In genomic region chr20:17710379-17711305, GRCh38 we compare ENCODE assay signal across 1 cellular context.
TF ChIP-seq lines count a peak whose summit lies in the region.

No MANE protein-coding gene starts in this region.

TF ChIP-seq in HepG2, 621 proteins besides CTCF, POLR2A, EP300 and RAD21 (continued from another document and continues in another):
- TF ChIP-seq ZNF775 (CRISPR knock-in tag; IDR thresholded peaks at IDR 0.05; ENCODE audit: borderline replicate concordance) (no peak), POLR2AphosphoS5 (IDR thresholded peaks at IDR 0.05; ENCODE audit: low read depth, low read length) (peak; percentile 82), BATF2 (CRISPR knock-in tag; IDR thresholded peaks at IDR 0.05) (no peak), LCORL (IDR thresholded peaks at IDR 0.05) (no peak), LCORL (CRISPR knock-in tag; IDR thresholded peaks at IDR 0.05) (peak; percentile 70), TEAD2 (CRISPR knock-in tag; IDR thresholded peaks at IDR 0.05) (peak; percentile 59; the same call in 1 of the 2 replicates), PLRG1 (conservative IDR thresholded peaks at IDR 0.05) (no peak), PREB (CRISPR knock-in tag; IDR thresholded peaks at IDR 0.05) (no peak), ZNF576 (CRISPR knock-in tag; IDR thresholded peaks at IDR 0.05) (0 out of 2 replicates have a peak, but pooled peaks have one; percentile 55), ZNF362 (CRISPR knock-in tag; IDR thresholded peaks at IDR 0.05; ENCODE audit: borderline replicate concordance) (no peak), MAFF (IDR thresholded peaks at IDR 0.05; ENCODE audit: low read depth, low read length) (peak; percentile 85), ZNF598 (CRISPR knock-in tag; IDR thresholded peaks at IDR 0.05; ENCODE audit: borderline replicate concordance) (0 out of 2 replicates have a peak, but pooled peaks have one; percentile 35), PBX3 (CRISPR knock-in tag; IDR thresholded peaks at IDR 0.05; ENCODE audit: borderline replicate concordance) (0 out of 2 replicates have a peak, but pooled peaks have one; percentile 64), MYNN (CRISPR knock-in tag; IDR thresholded peaks at IDR 0.05; ENCODE audit: low read depth) (peak; percentile 33; the same call in 1 of the 2 replicates), ZNF616 (CRISPR knock-in tag; IDR thresholded peaks at IDR 0.05; ENCODE audit: low read depth) (no peak), ZSCAN31 (CRISPR knock-in tag; IDR thresholded peaks at IDR 0.05; ENCODE audit: low read depth) (no peak), SOX6 (IDR thresholded peaks at IDR 0.05) (no peak), SOX6 (CRISPR knock-in tag; IDR thresholded peaks at IDR 0.05) (peak; percentile 67; the same call in 1 of the 2 replicates), CREM (IDR thresholded peaks at IDR 0.05) (peak; percentile 46; the same call in 1 of the 2 replicates), CREM (CRISPR knock-in tag; IDR thresholded peaks at IDR 0.05) (no peak), GMEB1 (CRISPR knock-in tag; IDR thresholded peaks at IDR 0.05; ENCODE audit: borderline replicate concordance) (peak; percentile 56; the same call in 1 of the 2 replicates), ZKSCAN5 (CRISPR knock-in tag; IDR thresholded peaks at IDR 0.05) (0 out of 2 replicates have a peak, but pooled peaks have one; percentile 22), NCOA2 (CRISPR knock-in tag; IDR thresholded peaks at IDR 0.05) (peak; percentile 47), ZNF792 (CRISPR knock-in tag; IDR thresholded peaks at IDR 0.05) (peak; percentile 76), HOXA3 (CRISPR knock-in tag; IDR thresholded peaks at IDR 0.05) (peak; percentile 64), GZF1 (CRISPR knock-in tag; IDR thresholded peaks at IDR 0.05) (peak; percentile 79; the same call in 1 of the 2 replicates), ZNF570 (CRISPR knock-in tag; IDR thresholded peaks at IDR 0.05; ENCODE audit: borderline replicate concordance) (no peak), ZNF678 (CRISPR knock-in tag; IDR thresholded peaks at IDR 0.05) (no peak), ZNF547 (CRISPR knock-in tag; IDR thresholded peaks at IDR 0.05) (peak; percentile 13; the same call in 1 of the 2 replicates), ZNF567 (CRISPR knock-in tag; IDR thresholded peaks at IDR 0.05; ENCODE audit: borderline replicate concordance) (peak; percentile 84; the same call in 1 of the 2 replicates), SALL1 (CRISPR knock-in tag; IDR thresholded peaks at IDR 0.05) (peak; percentile 78), NFIB (CRISPR knock-in tag; IDR thresholded peaks at IDR 0.05; ENCODE audit: borderline replicate concordance) (no peak), ARNTL (CRISPR knock-in tag; IDR thresholded peaks at IDR 0.05) (no peak; the same call in 1 of the 2 replicates), ZMYM2 (CRISPR knock-in tag; IDR thresholded peaks at IDR 0.05) (no peak; the same call in 1 of the 2 replicates), ZSCAN29 (CRISPR knock-in tag; conservative IDR thresholded peaks at IDR 0.05) (no peak), HNRNPH1 (optimal IDR thresholded peaks at IDR 0.05; ENCODE audit: low read depth, low read length) (no peak), ZFP41 (CRISPR knock-in tag; IDR thresholded peaks at IDR 0.05; ENCODE audit: borderline replicate concordance) (peak; percentile 81; the same call in 1 of the 2 replicates), SRSF4 (IDR thresholded peaks at IDR 0.05; ENCODE audit: low read depth, low read length, poor library complexity, severe bottlenecking) (no peak), ZNF382 (CRISPR knock-in tag; IDR thresholded peaks at IDR 0.05; ENCODE audit: borderline replicate concordance) (no peak), ZNF749 (CRISPR knock-in tag; IDR thresholded peaks at IDR 0.05; ENCODE audit: borderline replicate concordance) (no peak; the same call in 1 of the 2 replicates), SNAPC4 (CRISPR knock-in tag; IDR thresholded peaks at IDR 0.05) (no peak), CSRNP1 (CRISPR knock-in tag; IDR thresholded peaks at IDR 0.05) (peak; percentile 72; the same call in 1 of the 2 replicates), ZNF674 (CRISPR knock-in tag; IDR thresholded peaks at IDR 0.05; ENCODE audit: low read depth) (no peak), ZNF136 (CRISPR knock-in tag; IDR thresholded peaks at IDR 0.05; ENCODE audit: low read depth) (peak; percentile 55; the same call in 1 of the 2 replicates), CEBPB (IDR thresholded peaks at IDR 0.05; ENCODE audit: borderline replicate concordance, low read depth, low read length) (peak; percentile 22; the same call in 1 of the 2 replicates), HNRNPL (IDR thresholded peaks at IDR 0.05; ENCODE audit: low read depth, low read length) (peak; percentile 76), ZNF773 (CRISPR knock-in tag; IDR thresholded peaks at IDR 0.05; ENCODE audit: borderline replicate concordance) (no peak), THYN1 (CRISPR knock-in tag; IDR thresholded peaks at IDR 0.05; ENCODE audit: borderline replicate concordance, low read depth) (no peak), DZIP1 (CRISPR knock-in tag; IDR thresholded peaks at IDR 0.05) (no peak), ZC3H13 (CRISPR knock-in tag; IDR thresholded peaks at IDR 0.05) (no peak)
